ENCODE assay signal across 18 cellular contexts in the genomic region with DNA sequence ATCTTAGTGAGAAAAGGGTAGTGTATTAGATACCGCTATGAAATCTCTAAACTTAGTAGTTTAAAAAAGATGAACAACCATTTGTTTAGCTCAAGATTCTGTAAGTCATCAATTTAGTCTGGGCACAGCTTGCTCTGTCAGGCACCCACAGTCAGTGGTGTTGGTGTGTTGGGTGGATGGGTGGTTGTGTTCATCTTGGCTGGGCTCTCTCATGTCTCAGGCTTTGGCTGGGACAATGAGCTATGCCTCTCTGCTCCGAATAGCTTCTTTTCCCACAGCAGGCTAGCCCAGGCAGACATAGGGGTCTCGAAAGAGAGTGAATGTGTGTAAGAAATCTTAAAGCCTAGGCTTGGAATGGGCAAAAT.
DNase-seq lines count a peak whose midpoint lies in the region; ATAC-seq, FAIRE-seq and TF ChIP-seq lines count a peak whose summit lies in the region.
"Had no signal": no experiment of that assay in that cellular context is flagged by ENCODE, and none has a peak within 500 bp of the region (broad histone marks: within the 10 kb centered on the region; RNA-seq: fewer than 3 reads in every experiment).

No MANE protein-coding gene starts in this region.

- no peak for FAIRE-seq in GM12892 (lab: Jason Lieb, UNC)
- FAIRE-seq: A204.1 had no signal

- no peak overlapping the region for H3K4me3 ChIP-seq in mucosa of descending colon

- H3K4me1 ChIP-seq in mucosa of descending colon (ENCODE audit: low read depth): no peaks in the 10 kb centered on the region
- H3K4me1 ChIP-seq: foreskin keratinocyte had no signal

- ATAC-seq in GM21825 (IDR thresholded peaks at IDR 0.05; ENCODE audit: unreplicated experiment) (peak; percentile 22), HG03280 (IDR thresholded peaks at IDR 0.05; ENCODE audit: unreplicated experiment) (peak; percentile 23), mucosa of descending colon (no peak)
- peak; percentile 63 for ATAC-seq in stimulated activated memory B cell treated with anti-CD40 and anti-IgM and Interleukin-4, amounts not matched to agents 10 μg/mL and 1 μg/mL and 100 μg/mL, for 72 hours
- ATAC-seq: left colon, Panc1 had no signal

- no peaks in the 10 kb centered on the region for H3K36me3 ChIP-seq in mucosa of descending colon (ENCODE audit: low read depth)
- H3K36me3 ChIP-seq: neutrophil had no signal

- no peak for TF ChIP-seq CTCF in mucosa of descending colon (IDR thresholded peaks at IDR 0.05)

- no peak for TF ChIP-seq POLR2A in GM12892 (IDR thresholded peaks at IDR 0.05; ENCODE audit: low read depth, low read length)

- H3K36me3 Mint-ChIP-seq in activated CD4-positive, alpha-beta T cell treated with anti-CD3 and anti-CD28 coated beads, Interleukin-2, amount 10 ng/mL, durations not matched to agents 24 days and 14 days (ENCODE audit: low read depth): no peaks in the 10 kb centered on the region
- no peaks in the 10 kb centered on the region for H3K36me3 Mint-ChIP-seq in stimulated activated memory B cell treated with anti-CD40 and anti-IgM and Interleukin-4, amounts not matched to agents 10 μg/mL and 1 μg/mL and 100 μg/mL, for 72 hours

- H3K4me1 Mint-ChIP-seq in activated CD4-positive, alpha-beta T cell treated with anti-CD3 and anti-CD28 coated beads, Interleukin-2, amount 10 ng/mL, durations not matched to agents 24 days and 14 days: peaks cover 24% of the 10 kb centered on the region
- H3K4me1 Mint-ChIP-seq in stimulated activated memory B cell treated with anti-CD40 and anti-IgM and Interleukin-4, amounts not matched to agents 10 μg/mL and 1 μg/mL and 100 μg/mL, for 72 hours: peaks cover 15% of the 10 kb centered on the region

- H3K27me3 Mint-ChIP-seq in activated CD4-positive, alpha-beta T cell treated with anti-CD3 and anti-CD28 coated beads, Interleukin-2, amount 10 ng/mL, durations not matched to agents 24 days and 14 days: no peaks in the 10 kb centered on the region
- no peaks in the 10 kb centered on the region for H3K27me3 Mint-ChIP-seq in stimulated activated memory B cell treated with anti-CD40 and anti-IgM and Interleukin-4, amounts not matched to agents 10 μg/mL and 1 μg/mL and 100 μg/mL, for 72 hours

- no peak for DNase-seq in activated CD4-positive, alpha-beta T cell treated with anti-CD3 and anti-CD28 coated beads, Interleukin-2, amount 10 ng/mL, durations not matched to agents 24 days and 14 days
- DNase-seq in activated CD4-positive, alpha-beta T cell treated with anti-CD3 and anti-CD28 coated beads, Interleukin-2, amount 50 U/mL, for 1 hour: no peak
- DNase-seq in SKM-1 treated with dmso at 0.1 percent for 144 hours (lab: John Stamatoyannopoulos, UW; ENCODE audit: unreplicated experiment): no peak
- DNase-seq in mucosa of descending colon: no peak
- DNase-seq in GM12892 (ENCODE audit: insufficient read length): no peak
- DNase-seq: DMS79 treated with DMSO at 0.1 percent for 48 hours; left colon; NCI-H187; stimulated activated CD4-positive, alpha-beta T cell treated with anti-CD3 and anti-CD28 coated beads, Interleukin-2, amount 100 ng/mL, for 24 hours; substantia nigra had no signal

- H3K27ac Mint-ChIP-seq in activated CD4-positive, alpha-beta T cell treated with anti-CD3 and anti-CD28 coated beads, Interleukin-2, amount 10 ng/mL, durations not matched to agents 24 days and 14 days: peak overlapping the region; percentile 57
- peak overlapping the region; percentile 54 for H3K27ac Mint-ChIP-seq in stimulated activated memory B cell treated with anti-CD40 and anti-IgM and Interleukin-4, amounts not matched to agents 10 μg/mL and 1 μg/mL and 100 μg/mL, for 72 hours
- H3K27ac Mint-ChIP-seq: activated T-helper 2 cell treated with anti-CD3 and anti-CD28 coated beads, Interferon-gamma antibody, Interleukin-2, Interleukin-4, amounts not matched to agents 10 μg/mL and 5 μg/mL and 100 μg/mL, durations not matched to agents 14 hours and 24 hours and 36 hours had no signal

- H3K9me3 Mint-ChIP-seq in activated CD4-positive, alpha-beta T cell treated with anti-CD3 and anti-CD28 coated beads, Interleukin-2, amount 10 ng/mL, durations not matched to agents 24 days and 14 days: no peaks in the 10 kb centered on the region
- H3K9me3 Mint-ChIP-seq in stimulated activated memory B cell treated with anti-CD40 and anti-IgM and Interleukin-4, amounts not matched to agents 10 μg/mL and 1 μg/mL and 100 μg/mL, for 72 hours: no peaks in the 10 kb centered on the region

- no peaks in the 10 kb centered on the region for H3K9me3 ChIP-seq in mucosa of descending colon
- H3K9me3 ChIP-seq: neutrophil had no signal

- intact Hi-C loops in activated CD4-positive, alpha-beta T cell treated with anti-CD3 and anti-CD28 coated beads, Interleukin-2, amount 10 ng/mL, durations not matched to agents 24 days and 14 days (cut with micrococcal nuclease): loop anchor here (2.0 to 10.0 kb wide), 4 partner anchors 207 to 1227 kb away; no protein-coding TSS in a partner anchor
- intact Hi-C loops in mucosa of descending colon (cut with DNase I, micrococcal nuclease): no loop called here

- H3K4me3 Mint-ChIP-seq in activated CD4-positive, alpha-beta T cell treated with anti-CD3 and anti-CD28 coated beads, Interleukin-2, amount 10 ng/mL, durations not matched to agents 24 days and 14 days: no peak overlapping the region
- no peak overlapping the region for H3K4me3 Mint-ChIP-seq in stimulated activated memory B cell treated with anti-CD40 and anti-IgM and Interleukin-4, amounts not matched to agents 10 μg/mL and 1 μg/mL and 100 μg/mL, for 72 hours
